ENCODE assay signal across 20 cellular contexts in genomic region chr9:137395666-137396010, GRCh38. TPM values are rescaled to one million over a fixed set of nuclear protein-coding genes. Genes with fewer than 3 reads are reported as not detected.
"Had no signal": no experiment of that assay in that cellular context is flagged by ENCODE, and none has a peak within 500 bp of the region (broad histone marks: within the 10 kb centered on the region; RNA-seq: fewer than 3 reads in every experiment).

No MANE protein-coding gene starts in this region.

- H3K27me3 Mint-ChIP-seq: T-cell had no signal

- H3K9me3 ChIP-seq: SJSA1 had no signal

- H3K27ac Mint-ChIP-seq: T-cell had no signal

- DNase-seq: Kasumi-1, MM.1S, NCI-H1092 treated with DMSO at 0.1 percent for 48 hours, NCI-H1436, NCI-H187 treated with DMSO at 0.1 percent for 48 hours, NCI-H2029 treated with DMSO at 0.1 percent for 48 hours, NCI-H446, NCI-H510A, NCI-H524 treated with DMSO at 0.1 percent for 48 hours, NCI-H69, NCI-H774, Right ventricle myocardium superior, RPMI8226, SIG-M5, SW 1271, T-cell had no signal

- H3K36me3 ChIP-seq: SJSA1 had no signal

- H3K9me3 Mint-ChIP-seq: T-cell had no signal

- H3K4me2 ChIP-seq: KMS-11 had no signal

- H3K4me3 Mint-ChIP-seq: T-cell had no signal

- H3K27me3 ChIP-seq: SJSA1 had no signal

- H3K27ac ChIP-seq: KMS-11, SJSA1, SK-N-MC had no signal

- H3K9ac ChIP-seq: KMS-11 had no signal

- ATAC-seq: T-cell had no signal

- H3K4me1 ChIP-seq: SJSA1 had no signal

- H3K4me3 ChIP-seq: SJSA1, SK-N-MC had no signal

RNA-seq across cellular contexts. Expression of gene NOXA1, which starts 27.6 kb away (rescaled TPM):
- total RNA-seq: M059J, SJSA1 had no signal

RNA-seq across cellular contexts. Expression of gene ENTPD8, which starts 45.5 kb away (rescaled TPM):
- total RNA-seq: M059J, Right ventricle myocardium superior, SJSA1, T-cell had no signal
